Comparison of ENCODE assay signal across 8 cellular contexts in genomic region chr1:29259802-29260441, GRCh38. TPM values are rescaled to one million over a fixed set of nuclear protein-coding genes. Genes with fewer than 3 reads are reported as not detected.
DNase-seq lines count a peak whose midpoint lies in the region; ATAC-seq and TF ChIP-seq lines count a peak whose summit lies in the region.

No MANE protein-coding gene starts in this region.

- H3K36me3 ChIP-seq in gastroesophageal sphincter = no peaks in the 10 kb centered on the region
- no peaks in the 10 kb centered on the region for H3K36me3 ChIP-seq in osteoblast (ENCODE audit: insufficient read depth, low read length)

- peak; percentile 78 for ATAC-seq in gastroesophageal sphincter
- no peak for ATAC-seq in HG03521 (IDR thresholded peaks at IDR 0.05; ENCODE audit: unreplicated experiment)
- ATAC-seq in GM19023 (IDR thresholded peaks at IDR 0.05; ENCODE audit: unreplicated experiment) = no peak

- no peaks in the 10 kb centered on the region for H3K9me3 ChIP-seq in gastroesophageal sphincter
- H3K9me3 ChIP-seq in osteoblast (ENCODE audit: low read depth, low read length) = no peaks in the 10 kb centered on the region

- no peak for TF ChIP-seq EP300 in gastroesophageal sphincter (IDR thresholded peaks at IDR 0.05)

- 12% methylated on average over 4 of the region's 56 CpGs; no CpG with 5 or more reads in 1 of the 2 donors for WGBS in gastroesophageal sphincter (ENCODE audit: low coverage in 1 of 2), 2 donors

- H3K4me3 ChIP-seq in gastroesophageal sphincter (peak overlapping the region; percentile 17 to 58), osteoblast (ENCODE audit: insufficient read depth, low read length) (peak overlapping the region; percentile 64)

- H2AFZ ChIP-seq in osteoblast (ENCODE audit: low read length) = no peak overlapping the region

- peak overlapping the region; percentile 77 for H3K4me2 ChIP-seq in osteoblast (ENCODE audit: insufficient read depth, low read length)

- no peaks in the 10 kb centered on the region for H4K20me1 ChIP-seq in osteoblast (ENCODE audit: insufficient read depth, low read length)

- H3K79me2 ChIP-seq in osteoblast (ENCODE audit: insufficient read depth, low read length) = no peaks in the 10 kb centered on the region

- H3K27ac ChIP-seq in gastroesophageal sphincter (peak overlapping the region in 2 of 4 donors; percentile 35 to 61), osteoblast (ENCODE audit: low read depth, low read length) (no peak overlapping the region)

- TF ChIP-seq POLR2A in gastroesophageal sphincter (IDR thresholded peaks at IDR 0.05) = no peak

- peaks cover 0 to 32% (median 10%) of the 10 kb centered on the region in 3 donors for H3K4me1 ChIP-seq in gastroesophageal sphincter
- peaks cover 18% of the 10 kb centered on the region for H3K4me1 ChIP-seq in osteoblast (ENCODE audit: insufficient read depth, low read length)

- H3K27me3 ChIP-seq in gastroesophageal sphincter (peaks cover 46% of the 10 kb centered on the region), osteoblast (ENCODE audit: insufficient read depth, low read length) (no peaks in the 10 kb centered on the region)

- TF ChIP-seq CTCF in gastroesophageal sphincter (IDR thresholded peaks at IDR 0.05) (no peak), osteoblast (IDR thresholded peaks at IDR 0.05; ENCODE audit: extremely low read depth, low read depth, low read length) (no peak)

- peak; percentile 31 for DNase-seq in NCI-H146 (lab: John Stamatoyannopoulos, UW)
- no peak for DNase-seq in NCI-H146 treated with DMSO at 0.1 percent for 48 hours (lab: John Stamatoyannopoulos, UW; ENCODE audit: unreplicated experiment)
- peak; percentile 55 to 63 for DNase-seq in activated T-cell treated with anti-CD3 and anti-CD28 coated beads, Interleukin-2, amount 50 U/mL, for 48 hours
- DNase-seq in osteoblast (ENCODE audit: insufficient read length, low spot score, missing footprints) = peak; percentile 92
- DNase-seq in GF-D8 (lab: John Stamatoyannopoulos, UW) = no peak

RNA-seq across cellular contexts. Expression of gene PTPRU, which starts 23.6 kb away (rescaled TPM):
- total RNA-seq in gastroesophageal sphincter (10 to 100 TPM; 11.1 to 30.5 (median 23.7) TPM), osteoblast (9.4 and 16.2 TPM in 2 replicates)

RNA-seq across cellular contexts. Expression of gene MECR, which starts 29.2 kb away (rescaled TPM):
- total RNA-seq in gastroesophageal sphincter (10 to 100 TPM in 3 of 4 donors, 1 to 10 TPM in 1; 8.2 to 17.1 (median 12.9) TPM), osteoblast (23.5 and 25.6 TPM in 2 replicates)

Comparison
In these comparisons a context has a peak if more than half of its experiments do, and no peak if none do; other contexts are left out.
1. DNase-seq: peak in NCI-H146 (single experiment), activated T-cell treated with anti-CD3 and anti-CD28 coated beads, Interleukin-2, amount 50 U/mL, for 48 hours (2 of 2) and osteoblast (single experiment); none in NCI-H146 treated with DMSO at 0.1 percent for 48 hours (single experiment) and GF-D8 (single experiment).